8 cellular contexts compared by ENCODE assay signal in the genomic region with DNA sequence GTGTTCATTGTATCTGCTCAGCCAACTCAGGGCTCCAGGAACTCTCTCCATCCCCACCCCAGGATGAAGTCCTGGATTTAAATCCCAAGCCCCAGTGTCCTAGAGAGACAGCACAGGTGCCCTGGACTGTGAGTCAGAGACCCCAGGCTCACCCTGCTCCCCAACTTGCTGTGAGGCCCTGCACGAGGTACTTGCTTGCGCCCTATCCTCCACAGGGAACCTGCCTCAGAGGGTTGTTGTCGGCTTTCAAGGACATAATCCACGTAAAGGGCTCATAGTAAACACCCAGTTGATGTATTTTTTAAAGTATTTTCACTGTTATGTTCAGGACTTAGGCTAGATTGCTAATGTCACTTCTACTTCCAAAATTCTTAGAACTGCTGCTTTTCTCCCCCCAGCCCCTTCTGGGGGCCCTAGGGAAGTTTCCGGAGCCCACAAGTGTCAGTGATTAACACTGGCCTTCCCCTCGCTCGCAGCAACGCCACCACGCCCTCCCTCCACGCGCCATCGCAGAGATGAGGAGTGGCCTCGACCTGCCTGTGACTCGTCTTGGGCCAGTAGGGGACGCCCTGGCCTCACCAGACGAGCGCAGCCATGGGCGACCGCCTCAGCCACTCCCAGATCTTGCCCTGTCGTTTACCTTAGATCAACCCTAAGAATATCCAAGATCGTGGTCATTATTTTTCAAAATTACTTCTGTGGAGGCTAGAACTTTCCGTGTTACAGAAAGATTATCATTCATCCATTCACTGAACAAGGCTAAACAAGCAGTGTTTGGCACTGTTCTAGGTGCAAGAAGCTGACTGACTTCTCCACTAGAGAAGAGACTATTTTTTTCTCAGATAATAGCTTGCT. TPM values are rescaled to one million over a fixed set of nuclear protein-coding genes. Genes with fewer than 3 reads are reported as not detected.
DNase-seq lines count a peak whose midpoint lies in the region; ATAC-seq and TF ChIP-seq lines count a peak whose summit lies in the region.

No MANE protein-coding gene starts in this region.

- no peak overlapping the region for H3K4me3 ChIP-seq in neural cell (ENCODE audit: low read length)

- H4K20me1 ChIP-seq in neural cell (ENCODE audit: insufficient read depth), result no peaks in the 10 kb centered on the region

- no peaks in the 10 kb centered on the region for H3K36me3 ChIP-seq in neural cell (ENCODE audit: insufficient read depth, low read length)

- TF ChIP-seq CTCF in neural cell (IDR thresholded peaks at IDR 0.05; ENCODE audit: poor library complexity, severe bottlenecking), result peak; percentile 70

- H3K27me3 Mint-ChIP-seq in activated T-cell treated with anti-CD3 and anti-CD28 coated beads, Interleukin-2, amount 50 U/mL, for 4 hours (ENCODE audit: low read depth), result no peaks in the 10 kb centered on the region
- H3K27me3 Mint-ChIP-seq in stimulated activated naive CD8-positive, alpha-beta T cell treated with anti-CD3 and anti-CD28 coated beads, Interleukin-15, Interleukin-2, amounts not matched to agents 100 ng/mL and 50 ng/mL, for 24 hours, result no peaks in the 10 kb centered on the region

- H3K4me2 ChIP-seq in neural cell (ENCODE audit: low read length), result no peak overlapping the region

- H2AFZ ChIP-seq in neural cell (ENCODE audit: low read depth, low read length), result no peak overlapping the region

- TF ChIP-seq EP300 in neural cell (conservative IDR thresholded peaks at IDR 0.05; ENCODE audit: poor library complexity, severe bottlenecking), result no peak

- peak; percentile 68 for ATAC-seq in GM21528 (IDR thresholded peaks at IDR 0.05; ENCODE audit: low FRiP score, unreplicated experiment)
- peak; percentile 78 to 84 for ATAC-seq in activated T-cell treated with anti-CD3 and anti-CD28 coated beads, Interleukin-2, amount 50 U/mL, for 4 hours

- no peaks in the 10 kb centered on the region for H3F3A ChIP-seq in neural cell (ENCODE audit: insufficient read depth, low read length, poor library complexity, severe bottlenecking)

- peak; percentile 20 for DNase-seq in DMS153 treated with DMSO at 0.1 percent for 48 hours (lab: John Stamatoyannopoulos, UW; ENCODE audit: unreplicated experiment)
- peak; percentile 84 for DNase-seq in HuH-7 (ENCODE audit: low spot score)
- DNase-seq in OCI-M1 (lab: John Stamatoyannopoulos, UW), result peak; percentile 93
- peak; percentile 83 for DNase-seq in activated T-cell treated with anti-CD3 and anti-CD28 coated beads, Interleukin-2, amount 50 U/mL, for 4 hours
- peak; percentile 79 for DNase-seq in fibroblast of peridontal ligament (ENCODE audit: extremely low read depth)

- no peaks in the 10 kb centered on the region for H3K9me3 Mint-ChIP-seq in activated T-cell treated with anti-CD3 and anti-CD28 coated beads, Interleukin-2, amount 50 U/mL, for 4 hours
- H3K9me3 Mint-ChIP-seq in stimulated activated naive CD8-positive, alpha-beta T cell treated with anti-CD3 and anti-CD28 coated beads, Interleukin-15, Interleukin-2, amounts not matched to agents 100 ng/mL and 50 ng/mL, for 24 hours, result no peaks in the 10 kb centered on the region

- TF ChIP-seq RAD21 in neural cell (conservative IDR thresholded peaks at IDR 0.05), result peak; percentile 75

- no peaks in the 10 kb centered on the region for H3K27me3 ChIP-seq in neural cell (ENCODE audit: insufficient read depth, low read depth, low read length)

- H3K36me3 Mint-ChIP-seq in activated T-cell treated with anti-CD3 and anti-CD28 coated beads, Interleukin-2, amount 50 U/mL, for 4 hours (ENCODE audit: insufficient read depth), result no peaks in the 10 kb centered on the region
- H3K36me3 Mint-ChIP-seq in stimulated activated naive CD8-positive, alpha-beta T cell treated with anti-CD3 and anti-CD28 coated beads, Interleukin-15, Interleukin-2, amounts not matched to agents 100 ng/mL and 50 ng/mL, for 24 hours (ENCODE audit: low read depth), result peaks cover 7% of the 10 kb centered on the region

- no peaks in the 10 kb centered on the region for H3K9me3 ChIP-seq in neural cell (ENCODE audit: low read length)

- no peak overlapping the region for H3K4me3 Mint-ChIP-seq in activated T-cell treated with anti-CD3 and anti-CD28 coated beads, Interleukin-2, amount 50 U/mL, for 4 hours
- peak overlapping the region; percentile 67 for H3K4me3 Mint-ChIP-seq in stimulated activated naive CD8-positive, alpha-beta T cell treated with anti-CD3 and anti-CD28 coated beads, Interleukin-15, Interleukin-2, amounts not matched to agents 100 ng/mL and 50 ng/mL, for 24 hours

- no peaks in the 10 kb centered on the region for H3K79me2 ChIP-seq in neural cell (replicated peaks; ENCODE audit: insufficient read depth, low read length)

- H3K27ac ChIP-seq in neural cell (ENCODE audit: low read length), result no peak overlapping the region

- H3K4me1 Mint-ChIP-seq in activated T-cell treated with anti-CD3 and anti-CD28 coated beads, Interleukin-2, amount 50 U/mL, for 4 hours (ENCODE audit: low read depth), result peaks cover 67% of the 10 kb centered on the region
- H3K4me1 Mint-ChIP-seq in stimulated activated naive CD8-positive, alpha-beta T cell treated with anti-CD3 and anti-CD28 coated beads, Interleukin-15, Interleukin-2, amounts not matched to agents 100 ng/mL and 50 ng/mL, for 24 hours (ENCODE audit: low read depth), result peaks cover 78% of the 10 kb centered on the region

- H3K27ac Mint-ChIP-seq in stimulated activated naive CD8-positive, alpha-beta T cell treated with anti-CD3 and anti-CD28 coated beads, Interleukin-15, Interleukin-2, amounts not matched to agents 100 ng/mL and 50 ng/mL, for 24 hours, result peak overlapping the region; percentile 69

- H3K9me2 ChIP-seq in neural cell (ENCODE audit: insufficient read depth, low read length), result no peaks in the 10 kb centered on the region

- H3K9ac ChIP-seq in neural cell (ENCODE audit: low read length), result no peak overlapping the region

TF ChIP-seq in neural cell, 6 proteins besides CTCF, POLR2A, EP300 and RAD21:
- TF ChIP-seq TAF1 (IDR thresholded peaks at IDR 0.05; ENCODE audit: low read depth) (no peak), EZH2 (IDR thresholded peaks at IDR 0.05; ENCODE audit: borderline replicate concordance, insufficient read depth, low read length, poor library complexity, severe bottlenecking) (no peak), SMC3 (conservative IDR thresholded peaks at IDR 0.05; ENCODE audit: poor library complexity) (peak; percentile 66), POLR2AphosphoS5 (IDR thresholded peaks at IDR 0.05) (no peak)
- TF ChIP-seq, protein P1, sequence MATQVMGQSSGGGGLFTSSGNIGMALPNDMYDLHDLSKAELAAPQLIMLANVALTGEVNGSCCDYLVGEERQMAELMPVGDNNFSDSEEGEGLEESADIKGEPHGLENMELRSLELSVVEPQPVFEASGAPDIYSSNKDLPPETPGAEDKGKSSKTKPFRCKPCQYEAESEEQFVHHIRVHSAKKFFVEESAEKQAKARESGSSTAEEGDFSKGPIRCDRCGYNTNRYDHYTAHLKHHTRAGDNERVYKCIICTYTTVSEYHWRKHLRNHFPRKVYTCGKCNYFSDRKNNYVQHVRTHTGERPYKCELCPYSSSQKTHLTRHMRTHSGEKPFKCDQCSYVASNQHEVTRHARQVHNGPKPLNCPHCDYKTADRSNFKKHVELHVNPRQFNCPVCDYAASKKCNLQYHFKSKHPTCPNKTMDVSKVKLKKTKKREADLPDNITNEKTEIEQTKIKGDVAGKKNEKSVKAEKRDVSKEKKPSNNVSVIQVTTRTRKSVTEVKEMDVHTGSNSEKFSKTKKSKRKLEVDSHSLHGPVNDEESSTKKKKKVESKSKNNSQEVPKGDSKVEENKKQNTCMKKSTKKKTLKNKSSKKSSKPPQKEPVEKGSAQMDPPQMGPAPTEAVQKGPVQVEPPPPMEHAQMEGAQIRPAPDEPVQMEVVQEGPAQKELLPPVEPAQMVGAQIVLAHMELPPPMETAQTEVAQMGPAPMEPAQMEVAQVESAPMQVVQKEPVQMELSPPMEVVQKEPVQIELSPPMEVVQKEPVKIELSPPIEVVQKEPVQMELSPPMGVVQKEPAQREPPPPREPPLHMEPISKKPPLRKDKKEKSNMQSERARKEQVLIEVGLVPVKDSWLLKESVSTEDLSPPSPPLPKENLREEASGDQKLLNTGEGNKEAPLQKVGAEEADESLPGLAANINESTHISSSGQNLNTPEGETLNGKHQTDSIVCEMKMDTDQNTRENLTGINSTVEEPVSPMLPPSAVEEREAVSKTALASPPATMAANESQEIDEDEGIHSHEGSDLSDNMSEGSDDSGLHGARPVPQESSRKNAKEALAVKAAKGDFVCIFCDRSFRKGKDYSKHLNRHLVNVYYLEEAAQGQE (IDR thresholded peaks at IDR 0.05; ENCODE audit: borderline replicate concordance), result no peak

RNA-seq across cellular contexts. Expression of gene SRP14, which starts 6.0 kb away (rescaled TPM):
- 100 to 1,000 TPM; 186 to 222 (median 214) TPM for total RNA-seq in activated T-cell treated with anti-CD3 and anti-CD28 coated beads, Interleukin-2, amount 50 U/mL, for 4 hours
- 385 and 490 TPM in 2 replicates for polyA plus RNA-seq in neural cell
- 186 and 212 TPM in 2 replicates for polyA minus RNA-seq in neural cell

Comparison
In these comparisons a context has a peak if more than half of its experiments do, and no peak if none do; other contexts are left out.
1. DNase-seq: peak in every context shown above with its lines; median percentile 93 in OCI-M1; 84 in HuH-7; 83 in activated T-cell treated with anti-CD3 and anti-CD28 coated beads, Interleukin-2, amount 50 U/mL, for 4 hours; 79 in fibroblast of peridontal ligament; 20 in DMS153 treated with DMSO at 0.1 percent for 48 hours.